8 cellular contexts compared by ENCODE assay signal in genomic region chr5:179821298-179822058, GRCh38. TPM values are rescaled to one million over a fixed set of nuclear protein-coding genes. Genes with fewer than 3 reads are reported as not detected.
DNase-seq lines count a peak whose midpoint lies in the region; ATAC-seq, FAIRE-seq and TF ChIP-seq lines count a peak whose summit lies in the region.

No MANE protein-coding gene starts in this region.

- peak overlapping the region; percentile 93 for H3K9ac ChIP-seq in keratinocyte (ENCODE audit: control insufficient read depth, extremely low read depth, insufficient read depth, low read length)

- H3K79me2 ChIP-seq in keratinocyte (ENCODE audit: control insufficient read depth, insufficient read depth, low read length), result peaks cover 23% of the 10 kb centered on the region

- peak overlapping the region; percentile 98 for H3K27ac Mint-ChIP-seq in central memory CD8-positive, alpha-beta T cell (ENCODE audit: low read depth)

- peaks cover 46% of the 10 kb centered on the region for H3K4me1 Mint-ChIP-seq in central memory CD8-positive, alpha-beta T cell

- TF ChIP-seq CTCF in keratinocyte (optimal IDR thresholded peaks at IDR 0.05 in 1 of 3, IDR thresholded peaks at IDR 0.05 in 1 of 3, conservative IDR thresholded peaks at IDR 0.05 in 1 of 3; ENCODE audit: extremely low read depth in 1 of 3, insufficient read depth in 2 of 3, low read length in 3 of 3), result peak in 1 of 3 experiments; percentile 4

- DNase-seq in NCI-H2196 (lab: John Stamatoyannopoulos, UW; ENCODE audit: unreplicated experiment) (peak; percentile 92), keratinocyte (ENCODE audit: low read depth, low spot score) (no peak)
- DNase-seq in activated CD4-positive, CD25-positive, alpha-beta regulatory T cell treated with anti-CD3 and anti-CD28 coated beads, Interleukin-2, amount 50 U/mL, for 16 hours (ENCODE audit: low read depth, low spot score), result peak; percentile 62
- peak; percentile 89 for DNase-seq in central memory CD8-positive, alpha-beta T cell (ENCODE audit: low spot score in 2 of 2)
- DNase-seq in stimulated activated CD4-positive, alpha-beta T cell treated with anti-CD3 and anti-CD28 coated beads, Interleukin-12 subunit alpha, Interleukin-12 subunit beta, amount 100 ng/mL, for 4 hours, result peak; percentile 78

- FAIRE-seq in A204.1 (lab: Jason Lieb, UNC), result peak; percentile 72
- FAIRE-seq in keratinocyte (lab: Jason Lieb, UNC), result no peak

- dilution Hi-C loops in keratinocyte (cut with MboI; ENCODE audit: extremely low pct_ligation_motif_present, low sequenced_read_pairs), result no loop called here

- peak overlapping the region; percentile 87 for H3K27ac ChIP-seq in keratinocyte (ENCODE audit: control insufficient read depth, insufficient read depth, low read length)

- peaks cover 19% of the 10 kb centered on the region for H4K20me1 ChIP-seq in keratinocyte (ENCODE audit: control insufficient read depth, extremely low read depth, insufficient read depth, low read length)

- H3K9me1 ChIP-seq in keratinocyte (ENCODE audit: control insufficient read depth, extremely low read depth, insufficient read depth, low read length), result no peaks in the 10 kb centered on the region

- peaks cover 26 to 28% of the 10 kb centered on the region in 2 experiments for H3K36me3 ChIP-seq in keratinocyte (ENCODE audit: control insufficient read depth in 2 of 2, extremely low read depth in 1 of 2, insufficient read depth in 2 of 2, low read length in 2 of 2)

- H3K4me1 ChIP-seq in keratinocyte (ENCODE audit: control insufficient read depth, extremely low read depth, insufficient read depth, low read length), result peaks cover 32% of the 10 kb centered on the region

- ATAC-seq in GM18517 (IDR thresholded peaks at IDR 0.05; ENCODE audit: unreplicated experiment) (peak; percentile 35), HG03039 (IDR thresholded peaks at IDR 0.05; ENCODE audit: unreplicated experiment) (peak; percentile 33)
- ATAC-seq in central memory CD8-positive, alpha-beta T cell (replicated peaks; ENCODE audit: extremely low read depth, poor library complexity, severe bottlenecking), result peak; percentile 74

- peaks cover 61% of the 10 kb centered on the region for H3K36me3 Mint-ChIP-seq in central memory CD8-positive, alpha-beta T cell (ENCODE audit: insufficient read depth)

- H3K9me3 Mint-ChIP-seq in central memory CD8-positive, alpha-beta T cell, result no peaks in the 10 kb centered on the region

- H3K27me3 Mint-ChIP-seq in central memory CD8-positive, alpha-beta T cell, result no peaks in the 10 kb centered on the region

- peak overlapping the region; percentile 66 to 84 (median 70) for H3K4me3 ChIP-seq in keratinocyte (ENCODE audit: control insufficient read depth in 2 of 3, extremely low read depth in 1 of 3, insufficient read depth in 2 of 3, low read depth in 1 of 3, low read length in 3 of 3)

- H2AFZ ChIP-seq in keratinocyte (ENCODE audit: control insufficient read depth, low read length), result no peak overlapping the region

- H3K27me3 ChIP-seq in keratinocyte (ENCODE audit: control insufficient read depth, extremely low read depth, insufficient read depth, low read length), result no peaks in the 10 kb centered on the region

- H3K4me2 ChIP-seq in keratinocyte (ENCODE audit: control insufficient read depth, extremely low read depth, insufficient read depth, low read depth, low read length), result peak overlapping the region; percentile 88

- H3K9me3 ChIP-seq in keratinocyte (ENCODE audit: control insufficient read depth, low read depth, low read length), result no peaks in the 10 kb centered on the region

- H3K4me3 Mint-ChIP-seq in central memory CD8-positive, alpha-beta T cell, result peak overlapping the region; percentile 93

RNA-seq across cellular contexts. Expression of gene SQSTM1, which starts 0.8 kb away (rescaled TPM):
- polyA plus RNA-seq in keratinocyte, result 75.7 to 170 TPM (median 116 TPM) in 3 replicates
- 213 TPM for polyA plus RNA-seq in keratinocyte (2011; ENCODE audit: low read depth)
- 114 and 159 TPM in 2 replicates for polyA plus RNA-seq in keratinocyte (2011; cell fraction: cytosol; rRNA removed)
- 252 and 279 TPM in 2 replicates for polyA plus RNA-seq in keratinocyte (2011; cell fraction: nucleus; rRNA removed)
- 242 and 584 TPM in 2 replicates for polyA plus RNA-seq in keratinocyte (2012; ENCODE audit: low replicate concordance)
- polyA minus RNA-seq in keratinocyte, result 75.7 to 129 TPM (median 109 TPM) in 3 replicates
- 346 TPM for polyA minus RNA-seq in keratinocyte (2011; cell fraction: cytosol; rRNA and poly(A)+ RNA removed)
- 576 and 665 TPM in 2 replicates for polyA minus RNA-seq in keratinocyte (2011; cell fraction: nucleus; rRNA and poly(A)+ RNA removed)

RNA-seq across cellular contexts. Expression of gene MGAT4B, which starts 14.8 kb away (rescaled TPM):
- 69.8 to 173 TPM (median 89.1 TPM) in 3 replicates for polyA plus RNA-seq in keratinocyte
- polyA plus RNA-seq in keratinocyte (2011; ENCODE audit: low read depth), result 177 TPM
- polyA plus RNA-seq in keratinocyte (2011; cell fraction: cytosol; rRNA removed), result 126 and 152 TPM in 2 replicates
- polyA plus RNA-seq in keratinocyte (2011; cell fraction: nucleus; rRNA removed), result 227 and 261 TPM in 2 replicates
- 106 and 109 TPM in 2 replicates for polyA plus RNA-seq in keratinocyte (2012; ENCODE audit: low replicate concordance)
- polyA minus RNA-seq in keratinocyte, result 108 to 245 TPM (median 131 TPM) in 3 replicates
- polyA minus RNA-seq in keratinocyte (2011; cell fraction: cytosol; rRNA and poly(A)+ RNA removed), result 213 TPM
- 109 and 127 TPM in 2 replicates for polyA minus RNA-seq in keratinocyte (2011; cell fraction: nucleus; rRNA and poly(A)+ RNA removed)

RNA-seq across cellular contexts. Expression of gene LTC4S, which starts 27.7 kb away (rescaled TPM):
- polyA plus RNA-seq in keratinocyte, result 0.30 TPM in 1 of 3 replicates, not detected in the others
- polyA plus RNA-seq in keratinocyte (2011; ENCODE audit: low read depth), result not detected
- 0.27 TPM in 1 of 2 replicates, not detected in the other for polyA plus RNA-seq in keratinocyte (2011; cell fraction: cytosol; rRNA removed)
- not detected in 2 replicates for polyA plus RNA-seq in keratinocyte (2011; cell fraction: nucleus; rRNA removed)
- 0.32 and 0.61 TPM in 2 replicates for polyA plus RNA-seq in keratinocyte (2012; ENCODE audit: low replicate concordance)
- not detected in 3 replicates for polyA minus RNA-seq in keratinocyte
- not detected for polyA minus RNA-seq in keratinocyte (2011; cell fraction: cytosol; rRNA and poly(A)+ RNA removed)
- not detected in 2 replicates for polyA minus RNA-seq in keratinocyte (2011; cell fraction: nucleus; rRNA and poly(A)+ RNA removed)

RNA-seq across cellular contexts. Expression of gene MRNIP, which starts 37.1 kb away (rescaled TPM):
- 12.3 to 19.9 TPM (median 14.9 TPM) in 3 replicates for polyA plus RNA-seq in keratinocyte
- 10.0 TPM for polyA plus RNA-seq in keratinocyte (2011; ENCODE audit: low read depth)
- 5.1 and 5.7 TPM in 2 replicates for polyA plus RNA-seq in keratinocyte (2011; cell fraction: cytosol; rRNA removed)
- 97.9 and 116 TPM in 2 replicates for polyA plus RNA-seq in keratinocyte (2011; cell fraction: nucleus; rRNA removed)
- polyA plus RNA-seq in keratinocyte (2012; ENCODE audit: low replicate concordance), result 10.0 and 27.9 TPM in 2 replicates
- polyA minus RNA-seq in keratinocyte, result 7.6 to 12.9 TPM (median 12.3 TPM) in 3 replicates
- polyA minus RNA-seq in keratinocyte (2011; cell fraction: cytosol; rRNA and poly(A)+ RNA removed), result 3.3 TPM
- polyA minus RNA-seq in keratinocyte (2011; cell fraction: nucleus; rRNA and poly(A)+ RNA removed), result 9.5 and 21.6 TPM in 2 replicates
